In the genomic region with DNA sequence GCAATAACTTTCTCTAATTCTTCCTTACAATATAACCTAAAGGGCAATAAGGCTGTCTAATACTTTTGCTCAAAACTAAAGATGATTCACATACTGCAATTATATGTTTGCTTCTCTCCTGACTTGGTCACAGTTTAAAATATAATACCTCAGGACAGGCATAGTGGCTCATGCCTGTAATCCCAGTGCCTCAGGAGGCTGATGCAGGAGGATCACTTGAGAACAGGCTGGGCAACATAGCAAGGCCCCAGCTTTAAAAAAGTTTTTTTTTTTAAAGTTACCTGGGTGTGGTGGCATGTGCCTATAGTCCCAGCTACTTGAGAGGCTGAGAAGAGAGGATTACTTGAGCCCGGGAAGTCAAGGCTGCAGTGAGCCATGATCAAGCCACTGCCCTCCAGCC, we compare ENCODE assay signal across 22 cellular contexts.
"Had no signal": no experiment of that assay in that cellular context is flagged by ENCODE, and none has a peak within 500 bp of the region (broad histone marks: within the 10 kb centered on the region; RNA-seq: fewer than 3 reads in every experiment).

No MANE protein-coding gene starts in this region.

- H3K4me3 ChIP-seq: colonic mucosa, coronary artery, dorsolateral prefrontal cortex, esophagus muscularis mucosa, gastrocnemius medialis, gastroesophageal sphincter, heart left ventricle, heart right ventricle had no signal

- H3K36me3 ChIP-seq: colonic mucosa, esophagus muscularis mucosa, gastrocnemius medialis, gastroesophageal sphincter, heart left ventricle, heart right ventricle had no signal

- H3K4me1 ChIP-seq: colonic mucosa, esophagus muscularis mucosa, foreskin keratinocyte, gastrocnemius medialis, gastroesophageal sphincter, heart left ventricle, heart right ventricle had no signal

- H3K9me3 ChIP-seq: colonic mucosa, esophagus muscularis mucosa, gastrocnemius medialis, gastroesophageal sphincter, heart left ventricle, heart right ventricle had no signal

- ATAC-seq: effector memory CD8-positive, alpha-beta T cell; foreskin keratinocyte; gastrocnemius medialis; gastroesophageal sphincter; heart left ventricle; heart right ventricle had no signal

- H3K27ac ChIP-seq: colonic mucosa, coronary artery, dorsolateral prefrontal cortex, epithelial cell of prostate, esophagus muscularis mucosa, foreskin keratinocyte, gastrocnemius medialis, gastroesophageal sphincter, heart left ventricle, heart right ventricle had no signal

- DNase-seq: colonic mucosa; cortex of kidney; dermis blood vessel endothelial cell; dorsolateral prefrontal cortex; effector CD4-positive, alpha-beta T cell; effector CD8-positive, alpha-beta T cell; effector memory CD4-positive, alpha-beta T cell; effector memory CD8-positive, alpha-beta T cell; endodermal cell; erythroblast; foreskin fibroblast; foreskin keratinocyte; foreskin melanocyte; gastrocnemius medialis; glutamatergic neuron; head of caudate nucleus; heart left ventricle; heart right ventricle had no signal

- H3K27me3 ChIP-seq: colonic mucosa, dorsolateral prefrontal cortex, esophagus muscularis mucosa, foreskin keratinocyte, gastrocnemius medialis, gastroesophageal sphincter, heart left ventricle, heart right ventricle had no signal
